In genomic region chr19:55947532-55947931, GRCh38 we compare ENCODE assay signal across 32 cellular contexts. TPM values are rescaled to one million over a fixed set of nuclear protein-coding genes. Genes with fewer than 3 reads are reported as not detected.
"Had no signal": no experiment of that assay in that cellular context is flagged by ENCODE, and none has a peak within 500 bp of the region (broad histone marks: within the 10 kb centered on the region; RNA-seq: fewer than 3 reads in every experiment).

Gene NLRP8, plus strand, starts transcription at chr19:55947832.

- H3K9me3 ChIP-seq: testis, thoracic aorta, thyroid gland, transverse colon, upper lobe of left lung, upper lobe of right lung, vagina had no signal

- DNase-seq: stimulated activated CD4-positive, alpha-beta T cell treated with anti-CD3 and anti-CD28 coated beads, Interleukin-2, amount 100 ng/mL, for 48 hours; stimulated activated CD4-positive, alpha-beta T cell treated with anti-CD3 and anti-CD28 coated beads, Interleukin-4, amount 100 ng/mL, for 1 hour; stimulated activated CD4-positive, alpha-beta T cell treated with anti-CD3 and anti-CD28 coated beads, Interleukin-4, amount 100 ng/mL, for 24 hours; stimulated activated CD4-positive, alpha-beta T cell treated with anti-CD3 and anti-CD28 coated beads, Interleukin-4, amount 100 ng/mL, for 4 hours; stimulated activated CD8-positive, alpha-beta memory T cell treated with anti-CD3 and anti-CD28 coated beads, Interleukin-4, amount 100 ng/mL, for 48 hours; stimulated activated naive B cell treated with anti-CD40 and anti-IgM and Interleukin-4, amounts not matched to agents 10 μg/mL and 1 μg/mL and 100 μg/mL, for 72 hours; stimulated activated naive CD4-positive, alpha-beta T cell; stimulated activated naive CD4-positive, alpha-beta T cell treated with Interleukin-2 at 50 U/mL for 16 hours; stimulated activated naive CD8-positive, alpha-beta T cell treated with anti-CD3 and anti-CD28 coated beads, Interleukin-15, amount 100 ng/mL, for 72 hours; stimulated activated naive CD8-positive, alpha-beta T cell treated with anti-CD3 and anti-CD28 coated beads, Interleukin-15, Interleukin-2, amounts not matched to agents 100 U/mL and 50 U/mL, for 24 hours; stomach; substantia nigra; testis; thyroid gland; tibial artery; transverse colon; trophoblast cell; upper lobe of left lung; upper lobe of right lung; uterus had no signal

- H3K27ac Mint-ChIP-seq: stimulated activated effector memory CD8-positive, alpha-beta T cell treated with anti-CD3 and anti-CD28 coated beads, Interleukin-12 subunit alpha, Interleukin-12 subunit beta, amount 100 ng/mL, for 72 hours; stimulated activated memory B cell treated with anti-CD40 and anti-IgM and Interleukin-4, amounts not matched to agents 10 μg/mL and 1 μg/mL and 100 μg/mL, for 72 hours; stimulated activated naive B cell treated with anti-CD40 and anti-IgM and Interleukin-4, amounts not matched to agents 10 μg/mL and 1 μg/mL and 100 μg/mL, for 72 hours; stimulated activated naive CD8-positive, alpha-beta T cell treated with anti-CD3 and anti-CD28 coated beads, Interleukin-15, amount 100 ng/mL, for 72 hours; stimulated activated naive CD8-positive, alpha-beta T cell treated with anti-CD3 and anti-CD28 coated beads, Interleukin-15, Interleukin-2, amounts not matched to agents 100 ng/mL and 50 ng/mL, for 24 hours; type B pancreatic cell had no signal

- H3K36me3 Mint-ChIP-seq: stimulated activated effector memory CD8-positive, alpha-beta T cell treated with anti-CD3 and anti-CD28 coated beads, Interleukin-12 subunit alpha, Interleukin-12 subunit beta, amount 100 ng/mL, for 72 hours; stimulated activated memory B cell treated with anti-CD40 and anti-IgM and Interleukin-4, amounts not matched to agents 10 μg/mL and 1 μg/mL and 100 μg/mL, for 72 hours; type B pancreatic cell had no signal

- H3K4me3 Mint-ChIP-seq: stimulated activated effector memory CD8-positive, alpha-beta T cell treated with anti-CD3 and anti-CD28 coated beads, Interleukin-12 subunit alpha, Interleukin-12 subunit beta, amount 100 ng/mL, for 72 hours; stimulated activated memory B cell treated with anti-CD40 and anti-IgM and Interleukin-4, amounts not matched to agents 10 μg/mL and 1 μg/mL and 100 μg/mL, for 72 hours; stimulated activated naive B cell treated with anti-CD40 and anti-IgM and Interleukin-4, amounts not matched to agents 10 μg/mL and 1 μg/mL and 100 μg/mL, for 72 hours; stimulated activated naive CD8-positive, alpha-beta T cell treated with anti-CD3 and anti-CD28 coated beads, Interleukin-15, amount 100 ng/mL, for 72 hours; stimulated activated naive CD8-positive, alpha-beta T cell treated with anti-CD3 and anti-CD28 coated beads, Interleukin-15, Interleukin-2, amounts not matched to agents 100 ng/mL and 50 ng/mL, for 24 hours; type B pancreatic cell had no signal

- H3K4me3 ChIP-seq: stomach, suprapubic skin, testis, thoracic aorta, thyroid gland, tibial artery, tibial nerve, transverse colon, upper lobe of left lung, upper lobe of right lung, uterus, vagina had no signal

- H3K27me3 Mint-ChIP-seq: stimulated activated memory B cell treated with anti-CD40 and anti-IgM and Interleukin-4, amounts not matched to agents 10 μg/mL and 1 μg/mL and 100 μg/mL, for 72 hours; stimulated activated naive CD8-positive, alpha-beta T cell treated with anti-CD3 and anti-CD28 coated beads, Interleukin-15, Interleukin-2, amounts not matched to agents 100 ng/mL and 50 ng/mL, for 24 hours; type B pancreatic cell had no signal

- H3K4me1 Mint-ChIP-seq: stimulated activated effector memory CD8-positive, alpha-beta T cell treated with anti-CD3 and anti-CD28 coated beads, Interleukin-12 subunit alpha, Interleukin-12 subunit beta, amount 100 ng/mL, for 72 hours; stimulated activated memory B cell treated with anti-CD40 and anti-IgM and Interleukin-4, amounts not matched to agents 10 μg/mL and 1 μg/mL and 100 μg/mL, for 72 hours; stimulated activated naive CD8-positive, alpha-beta T cell treated with anti-CD3 and anti-CD28 coated beads, Interleukin-15, amount 100 ng/mL, for 72 hours had no signal

RNA-seq across cellular contexts. Expression of gene NLRP8, which starts in this region (rescaled TPM):
- total RNA-seq: stomach, subcutaneous adipose tissue, suprapubic skin, temporal lobe, thoracic aorta, thyroid gland, tibial nerve, transverse colon, upper lobe of left lung, upper lobe of right lung, ureter, urinary bladder, uterus, vagina had no signal
